ENCODE assay signal across 11 cellular contexts in genomic region chr22:50699754-50700386, GRCh38. TPM values are rescaled to one million over a fixed set of nuclear protein-coding genes. Genes with fewer than 3 reads are reported as not detected.
DNase-seq lines count a peak whose midpoint lies in the region; TF ChIP-seq lines count a peak whose summit lies in the region.
"Had no signal": no experiment of that assay in that cellular context is flagged by ENCODE, and none has a peak within 500 bp of the region (broad histone marks: within the 10 kb centered on the region; RNA-seq: fewer than 3 reads in every experiment).

No MANE protein-coding gene starts in this region.

- 73% methylated on average over 15 of the region's 15 CpGs for WGBS in smooth muscle cell (ENCODE audit: low lambda C conversion rate)

- H3F3A ChIP-seq in smooth muscle cell (ENCODE audit: low read depth) = no peaks in the 10 kb centered on the region

- no peak overlapping the region for H3K27ac Mint-ChIP-seq in progenitor cell of endocrine pancreas
- no peak overlapping the region for H3K27ac Mint-ChIP-seq in activated naive CD8-positive, alpha-beta T cell treated with anti-CD3 and anti-CD28 coated beads for 36 hours
- H3K27ac Mint-ChIP-seq: T-helper 2 cell treated with Interferon-gamma antibody and Interleukin-4, amounts not matched to agents 5 μg/mL and 100 μg/mL, for 36 hours had no signal

- H2AFZ ChIP-seq in smooth muscle cell (ENCODE audit: low read depth) = no peak overlapping the region

- peak overlapping the region; percentile 29 for H3K4me3 Mint-ChIP-seq in progenitor cell of endocrine pancreas (ENCODE audit: low read depth)
- H3K4me3 Mint-ChIP-seq in activated naive CD8-positive, alpha-beta T cell treated with anti-CD3 and anti-CD28 coated beads for 36 hours = no peak overlapping the region
- H3K4me3 Mint-ChIP-seq: T-helper 2 cell treated with Interferon-gamma antibody and Interleukin-4, amounts not matched to agents 5 μg/mL and 100 μg/mL, for 36 hours had no signal

- H3K27me3 Mint-ChIP-seq in progenitor cell of endocrine pancreas = peaks cover 18% of the 10 kb centered on the region
- no peaks in the 10 kb centered on the region for H3K27me3 Mint-ChIP-seq in activated naive CD8-positive, alpha-beta T cell treated with anti-CD3 and anti-CD28 coated beads for 36 hours

- H3K4me2 ChIP-seq in smooth muscle cell = no peak overlapping the region

- H3K4me1 ChIP-seq in cardiac muscle cell (ENCODE audit: low read depth) (no peaks in the 10 kb centered on the region), smooth muscle cell (ENCODE audit: low read depth) (peaks cover 7% of the 10 kb centered on the region)

- H3K9ac ChIP-seq in smooth muscle cell (ENCODE audit: low read depth) = no peak overlapping the region

- H3K36me3 ChIP-seq in cardiac muscle cell (no peaks in the 10 kb centered on the region), smooth muscle cell (ENCODE audit: low read depth) (no peaks in the 10 kb centered on the region)

- H3K27ac ChIP-seq in cardiac muscle cell = no peak overlapping the region
- no peak overlapping the region for H3K27ac ChIP-seq in smooth muscle cell (ENCODE audit: low read depth)

- H3K27me3 ChIP-seq in cardiac muscle cell (no peaks in the 10 kb centered on the region), smooth muscle cell (ENCODE audit: low read depth) (no peaks in the 10 kb centered on the region)

- in situ Hi-C loops in GM13977 (cut with MboI; ENCODE audit: low pct_unique_long_range_greater_than_20kb, low sequenced_read_pairs, unreplicated experiment) = no loop called here

- H3K9me3 ChIP-seq in cardiac muscle cell (ENCODE audit: low read depth) (no peaks in the 10 kb centered on the region), smooth muscle cell (replicated peaks; ENCODE audit: low read depth) (no peaks in the 10 kb centered on the region)

- no peak for DNase-seq in GM13977 (ENCODE audit: low spot score)
- peak; percentile 7 for DNase-seq in OCI-M1 (lab: John Stamatoyannopoulos, UW)
- DNase-seq in cardiac muscle cell (ENCODE audit: low read depth in 1 of 2, low spot score in 1 of 2) = peak in 1 of 2 donors; percentile 46
- no peak for DNase-seq in progenitor cell of endocrine pancreas (ENCODE audit: low spot score, unreplicated experiment)
- no peak for DNase-seq in foreskin fibroblast
- no peak for DNase-seq in activated naive CD8-positive, alpha-beta T cell treated with anti-CD3 and anti-CD28 coated beads for 36 hours
- no peak for DNase-seq in smooth muscle cell (lab: John Stamatoyannopoulos, UW; ENCODE audit: unreplicated experiment)
- DNase-seq: activated CD8-positive, alpha-beta memory T cell treated with anti-CD3 and anti-CD28 coated beads, Interleukin-2, amount 50 U/mL, for 48 hours; NCI-H510A; stimulated activated CD4-positive, alpha-beta T cell treated with anti-CD3 and anti-CD28 coated beads, Interleukin-1b, Interleukin-23, amount 100 ng/mL, for 48 hours had no signal

- peaks cover 8% of the 10 kb centered on the region for H3K4me1 Mint-ChIP-seq in progenitor cell of endocrine pancreas (ENCODE audit: low read depth)
- peaks cover 16% of the 10 kb centered on the region for H3K4me1 Mint-ChIP-seq in activated naive CD8-positive, alpha-beta T cell treated with anti-CD3 and anti-CD28 coated beads for 36 hours

- no peaks in the 10 kb centered on the region for H3K9me3 Mint-ChIP-seq in progenitor cell of endocrine pancreas (ENCODE audit: low read depth)
- H3K9me3 Mint-ChIP-seq in activated naive CD8-positive, alpha-beta T cell treated with anti-CD3 and anti-CD28 coated beads for 36 hours = no peaks in the 10 kb centered on the region
- H3K9me3 Mint-ChIP-seq: T-helper 2 cell treated with Interferon-gamma antibody and Interleukin-4, amounts not matched to agents 5 μg/mL and 100 μg/mL, for 36 hours had no signal

- H4K20me1 ChIP-seq in smooth muscle cell (ENCODE audit: low read depth) = peaks cover 36% of the 10 kb centered on the region

- peaks cover 7% of the 10 kb centered on the region for H3K36me3 Mint-ChIP-seq in progenitor cell of endocrine pancreas (ENCODE audit: insufficient read depth)
- H3K36me3 Mint-ChIP-seq in activated naive CD8-positive, alpha-beta T cell treated with anti-CD3 and anti-CD28 coated beads for 36 hours = no peaks in the 10 kb centered on the region

- H3K79me2 ChIP-seq in smooth muscle cell (ENCODE audit: low read depth) = peaks cover 5% of the 10 kb centered on the region

- no peak overlapping the region for H3K4me3 ChIP-seq in cardiac muscle cell
- no peak overlapping the region for H3K4me3 ChIP-seq in foreskin fibroblast (ENCODE audit: low read depth in 1 of 2, low read length in 2 of 2)
- H3K4me3 ChIP-seq in smooth muscle cell = no peak overlapping the region

- peak; percentile 28 for TF ChIP-seq CTCF in GM13977 (IDR thresholded peaks at IDR 0.05; ENCODE audit: extremely low read depth, insufficient read depth, missing control alignments)
- TF ChIP-seq CTCF in cardiac muscle cell (IDR thresholded peaks at IDR 0.05; ENCODE audit: low read depth, low read length) = peak; percentile 20
- peak; percentile 48 for TF ChIP-seq CTCF in progenitor cell of endocrine pancreas (IDR thresholded peaks at IDR 0.05; ENCODE audit: unreplicated experiment)
- no peak for TF ChIP-seq CTCF in foreskin fibroblast (IDR thresholded peaks at IDR 0.05; ENCODE audit: low read depth, low read length)
- no peak for TF ChIP-seq CTCF in smooth muscle cell (IDR thresholded peaks at IDR 0.05; ENCODE audit: borderline replicate concordance, insufficient read depth, poor library complexity, severe bottlenecking)

RNA-seq across cellular contexts. Expression of gene SHANK3, which starts 27.2 kb away (rescaled TPM):
- total RNA-seq in cardiac muscle cell = 10.9 and 14.4 TPM in 2 replicates
- 3.3 and 4.1 TPM in 2 replicates for polyA plus RNA-seq in cardiac muscle cell
- 6.9 and 7.5 TPM in 2 replicates for total RNA-seq in progenitor cell of endocrine pancreas
- total RNA-seq in activated naive CD8-positive, alpha-beta T cell treated with anti-CD3 and anti-CD28 coated beads for 36 hours = under 1 TPM; 0.27 to 0.30 TPM
- total RNA-seq in smooth muscle cell = 1.3 and 2.0 TPM in 2 replicates
- polyA plus RNA-seq in smooth muscle cell = 1.6 and 1.9 TPM in 2 replicates

RNA-seq across cellular contexts. Expression of gene ACR, which starts 38.1 kb away (rescaled TPM):
- total RNA-seq in cardiac muscle cell = 0.07 and 0.77 TPM in 2 replicates
- polyA plus RNA-seq in cardiac muscle cell = not detected in 2 replicates
- total RNA-seq in progenitor cell of endocrine pancreas = 0.62 TPM in 1 of 2 replicates, not detected in the other
- not detected for total RNA-seq in activated naive CD8-positive, alpha-beta T cell treated with anti-CD3 and anti-CD28 coated beads for 36 hours
- 0.27 and 1.9 TPM in 2 replicates for total RNA-seq in smooth muscle cell
- not detected in 2 replicates for polyA plus RNA-seq in smooth muscle cell

Comparison
In these comparisons a context has a peak if more than half of its experiments do, and no peak if none do; other contexts are left out.
1. CTCF ChIP-seq: peak in GM13977 (single experiment), cardiac muscle cell (single experiment) and progenitor cell of endocrine pancreas (single experiment); none in foreskin fibroblast (single experiment) and smooth muscle cell (single experiment).